ENCODE assay signal across 8 cellular contexts in genomic region chr1:145093517-145094149, GRCh38. TPM values are rescaled to one million over a fixed set of nuclear protein-coding genes. Genes with fewer than 3 reads are reported as not detected.
DNase-seq lines count a peak whose midpoint lies in the region; ATAC-seq, FAIRE-seq and TF ChIP-seq lines count a peak whose summit lies in the region.
"Not testable (repeated sequence)": the region's sequence is repeated elsewhere in the genome, so short reads cannot be mapped to it uniquely, and the experiment has no call there.

No MANE protein-coding gene starts in this region.

- WGBS in HepG2 (ENCODE audit: low lambda C conversion rate): under 1% methylated on average over 11 of the region's 47 CpGs
- whole genome bisulfite sequencing in trophoblast cell (ENCODE audit: extremely low coverage, insufficient coverage, insufficient read length): no CpG with 5 or more reads among the region's 47 CpGs
- no CpG with 5 or more reads among the region's 47 CpGs for WGBS in upper lobe of left lung, 2 donors

- POLR2A ChIA-PET in HepG2 (lab: Yijun Ruan, JAX): not testable (repeated sequence)

- not testable (repeated sequence) for H2AFZ ChIP-seq in astrocyte (ENCODE audit: low read depth, low read length); HepG2 (ENCODE audit: low read length); trophoblast cell (ENCODE audit: insufficient read depth, low read length, poor library complexity)

- H3K9ac ChIP-seq in astrocyte (ENCODE audit: low read length) (peak overlapping the region; percentile 50), HepG2 (ENCODE audit: insufficient read depth, low read depth, low read length) (0 out of 2 replicates have a peak overlapping the region, but pooled peaks have one; percentile 39)
- not testable (repeated sequence) for H3K9ac ChIP-seq in trophoblast cell (ENCODE audit: low read length)

- H4K91ac ChIP-seq in trophoblast cell (ENCODE audit: low read depth, low read length): not testable (repeated sequence)

- not testable (repeated sequence) for H3K18ac ChIP-seq in trophoblast cell (ENCODE audit: low read length)

- H3K23ac ChIP-seq in trophoblast cell (ENCODE audit: low read length): not testable (repeated sequence)

- TF ChIP-seq POLR2A in HepG2 (IDR thresholded peaks at IDR 0.05; ENCODE audit: insufficient read depth in 1 of 2, low read depth in 2 of 2, low read length in 2 of 2); upper lobe of left lung (IDR thresholded peaks at IDR 0.05): not testable (repeated sequence)

- H3K9me3 Mint-ChIP-seq in Calu3 (ENCODE audit: low read depth, unreplicated experiment); astrocyte (ENCODE audit: unreplicated experiment): not testable (repeated sequence)

- ATAC-seq in HepG2: not testable (repeated sequence)
- peak in 1 of 2 donors; percentile 3 for ATAC-seq in upper lobe of left lung (ENCODE audit: low FRiP score in 2 of 2)

- not testable (repeated sequence) for H3K4me1 Mint-ChIP-seq in Calu3 (ENCODE audit: low read depth, unreplicated experiment); astrocyte (ENCODE audit: low read depth, unreplicated experiment)

- H3K27ac ChIP-seq in astrocyte (ENCODE audit: low read depth, low read length): not testable (repeated sequence)
- peak overlapping the region; percentile 46 for H3K27ac ChIP-seq in HepG2 (ENCODE audit: extremely low read length, insufficient read depth, low read length)
- peak overlapping the region; percentile 78 for H3K27ac ChIP-seq in trophoblast cell (ENCODE audit: low read depth, low read length)
- H3K27ac ChIP-seq in upper lobe of left lung: peak overlapping the region in 3 of 4 donors; percentile 52 to 81 (median 53)

- intact Hi-C loops in Calu3 (cut with micrococcal nuclease; ENCODE audit: unreplicated experiment); HepG2 (cut with micrococcal nuclease; ENCODE audit: unreplicated experiment): not testable (repeated sequence)

- not testable (repeated sequence) for H3K4ac ChIP-seq in trophoblast cell (ENCODE audit: low read depth, low read length)

- not testable (repeated sequence) for TF ChIP-seq RAD21 in HepG2 (CRISPR knock-in tag; IDR thresholded peaks at IDR 0.05)

- H3K27me3 Mint-ChIP-seq in Calu3 (ENCODE audit: unreplicated experiment); astrocyte (ENCODE audit: low read depth, unreplicated experiment): not testable (repeated sequence)

- not testable (repeated sequence) for H2AK5ac ChIP-seq in trophoblast cell (ENCODE audit: low read length)

- BruUV-seq in Calu3 (replicated peaks; lab: Mats Ljungman, UMichigan); HepG2 (replicated peaks; lab: Mats Ljungman, UMichigan): not testable (repeated sequence)

- peak overlapping the region; percentile 58 for H3K27ac Mint-ChIP-seq in Calu3 (ENCODE audit: unreplicated experiment)
- H3K27ac Mint-ChIP-seq in astrocyte (ENCODE audit: unreplicated experiment): peak overlapping the region; percentile 87

- H2BK5ac ChIP-seq in trophoblast cell (ENCODE audit: low read depth, low read length, poor library complexity): not testable (repeated sequence)

- H3K36me3 Mint-ChIP-seq in Calu3 (ENCODE audit: insufficient read depth, unreplicated experiment); astrocyte (ENCODE audit: low read depth, unreplicated experiment): not testable (repeated sequence)

- H4K12ac ChIP-seq in trophoblast cell (ENCODE audit: low read depth, low read length): not testable (repeated sequence)

- not testable (repeated sequence) for FAIRE-seq in astrocyte (lab: Jason Lieb, UNC); HepG2 (lab: Jason Lieb, UNC)

- H2BK120ac ChIP-seq in trophoblast cell (ENCODE audit: insufficient read depth, low read length, poor library complexity): not testable (repeated sequence)

- not testable (repeated sequence) for H3K4me1 ChIP-seq in astrocyte (ENCODE audit: insufficient read depth, low read length); HepG2 (ENCODE audit: insufficient read depth, low read length); trophoblast cell (ENCODE audit: control insufficient read depth in 1 of 2, insufficient read depth in 2 of 2, low read length in 2 of 2); upper lobe of left lung

- H3K4me2 ChIP-seq in astrocyte (ENCODE audit: low read length) (peak overlapping the region; percentile 65), trophoblast cell (ENCODE audit: low read length) (peak overlapping the region; percentile 63)
- not testable (repeated sequence) for H3K4me2 ChIP-seq in HepG2 (ENCODE audit: low read depth, low read length)

- peak overlapping the region; percentile 62 for H3K4me3 Mint-ChIP-seq in Calu3 (ENCODE audit: low read depth, unreplicated experiment)
- H3K4me3 Mint-ChIP-seq in astrocyte (ENCODE audit: unreplicated experiment): peak overlapping the region; percentile 95

- not testable (repeated sequence) for H3K36me3 ChIP-seq in astrocyte (ENCODE audit: insufficient read depth, low read length); HepG2 (replicated peaks in 1 of 2; ENCODE audit: control insufficient read depth in 1 of 2, insufficient read depth in 2 of 2, low read length in 2 of 2); trophoblast cell (ENCODE audit: control insufficient read depth in 1 of 2, insufficient read depth in 2 of 2, low read length in 2 of 2); upper lobe of left lung

- H3K79me2 ChIP-seq in astrocyte (ENCODE audit: insufficient read depth, low read length); HepG2 (ENCODE audit: insufficient read depth, low read length); trophoblast cell (ENCODE audit: control insufficient read depth, insufficient read depth, low read length, poor library complexity): not testable (repeated sequence)

- not testable (repeated sequence) for H3K14ac ChIP-seq in trophoblast cell (ENCODE audit: low read length)

- not testable (repeated sequence) for H2BK12ac ChIP-seq in trophoblast cell (ENCODE audit: low read length)

- peak overlapping the region; percentile 45 for H3K4me3 ChIP-seq in LNCaP clone FGC (ENCODE audit: low read depth, low read length)
- peak overlapping the region; percentile 28 for H3K4me3 ChIP-seq in astrocyte (ENCODE audit: insufficient read depth, low read depth, low read length)
- peak overlapping the region; percentile 56 for H3K4me3 ChIP-seq in fibroblast of the aortic adventitia (ENCODE audit: low read depth, low read length)
- peak overlapping the region in 2 of 3 experiments; percentile 37 to 54; a peak in 4 of 6 replicates for H3K4me3 ChIP-seq in HepG2 (replicated peaks in 1 of 3; ENCODE audit: insufficient read depth in 1 of 3, low read depth in 2 of 3, low read length in 3 of 3)
- H3K4me3 ChIP-seq in trophoblast cell (ENCODE audit: low read depth, low read length): peak overlapping the region; percentile 72
- H3K4me3 ChIP-seq in upper lobe of left lung: peak overlapping the region in 3 of 4 donors; percentile 29 to 52 (median 45)

- not testable (repeated sequence) for H3K27me3 ChIP-seq in astrocyte (ENCODE audit: insufficient read depth, low read length); HepG2 (ENCODE audit: control insufficient read depth in 1 of 2, insufficient read depth in 2 of 2, low read length in 2 of 2); trophoblast cell (ENCODE audit: insufficient read depth, low read length); upper lobe of left lung

- peak overlapping the region; percentile 47 for H4K8ac ChIP-seq in trophoblast cell (ENCODE audit: low read depth, low read length)

- TF ChIP-seq EP300 in HepG2 (IDR thresholded peaks at IDR 0.05; ENCODE audit: low read depth in 2 of 2, low read length in 2 of 2); HepG2 (CRISPR knock-in tag; IDR thresholded peaks at IDR 0.05; ENCODE audit: borderline replicate concordance); upper lobe of left lung (IDR thresholded peaks at IDR 0.05): not testable (repeated sequence)

- DNase-seq in Calu3 (peak; percentile 13), HepG2 (ENCODE audit: low spot score) (peak; percentile 0), trophoblast cell (peak; percentile 2 to 23), upper lobe of left lung (peak; percentile 55 to 88)
- not testable (repeated sequence) for DNase-seq in LNCaP clone FGC (ENCODE audit: low read depth); astrocyte (ENCODE audit: low read depth); fibroblast of the aortic adventitia (ENCODE audit: low read depth)
- peak; percentile 7 for DNase-seq in activated CD4-positive, alpha-beta T cell treated with anti-CD3 and anti-CD28 coated beads for 48 hours

- CTCF ChIA-PET in Calu3 (lab: Charles Lee); HepG2 (lab: Yijun Ruan, JAX; ENCODE audit: low intra/inter-chr PET ratio, low total read pairs): not testable (repeated sequence)

- H4K20me1 ChIP-seq in astrocyte (ENCODE audit: insufficient read depth, low read length); HepG2 (ENCODE audit: insufficient read depth, low read length): not testable (repeated sequence)

- in situ Hi-C loops in HepG2 (cut with HindIII; ENCODE audit: extremely low pct_ligation_motif_present, low pct_unique_long_range_greater_than_20kb): not testable (repeated sequence)

- not testable (repeated sequence) for TF ChIP-seq CTCF in Calu3 (IDR thresholded peaks at IDR 0.05; ENCODE audit: unreplicated experiment); LNCaP clone FGC (IDR thresholded peaks at IDR 0.05; ENCODE audit: control insufficient read depth, extremely low read depth, insufficient read depth); astrocyte (IDR thresholded peaks at IDR 0.05; ENCODE audit: insufficient read depth, low read depth, low read length); fibroblast of the aortic adventitia (IDR thresholded peaks at IDR 0.05; ENCODE audit: insufficient read depth, low read length); HepG2 (CRISPR knock-in tag; IDR thresholded peaks at IDR 0.05); upper lobe of left lung (IDR thresholded peaks at IDR 0.05)

- H3K9me3 ChIP-seq in astrocyte (ENCODE audit: insufficient read depth, low read depth, low read length); HepG2 (ENCODE audit: low read length); trophoblast cell (ENCODE audit: insufficient read depth, low read depth, low read length); upper lobe of left lung: not testable (repeated sequence)

- not testable (repeated sequence) for H3K79me1 ChIP-seq in trophoblast cell (ENCODE audit: low read length)

RNA-seq across cellular contexts. Expression of gene SRGAP2B, which starts 1.5 kb away (rescaled TPM):
- total RNA-seq in Calu3 (2022): 31.6 and 34.9 TPM in 2 replicates
- total RNA-seq in astrocyte: 72.3 and 75.0 TPM in 2 replicates
- 32.3 and 99.2 TPM in 2 replicates for total RNA-seq in fibroblast of the aortic adventitia (ENCODE audit: low replicate concordance)
- total RNA-seq in HepG2 (2016; rRNA removed; fragmentation: Illumina TruSeq; extraction: Trizol): 16.1 and 21.8 TPM in 2 replicates
- total RNA-seq in HepG2 (2016; cell fraction: cytosol; rRNA removed; fragmentation: Illumina TruSeq; extraction: Trizol; ENCODE audit: low read depth): 4.7 and 8.0 TPM in 2 replicates
- 17.0 and 22.9 TPM in 2 replicates for total RNA-seq in HepG2 (2016; cell fraction: insoluble cytoplasmic fraction; rRNA removed; fragmentation: Illumina TruSeq; extraction: Trizol)
- 12.5 and 14.8 TPM in 2 replicates for total RNA-seq in HepG2 (2016; cell fraction: membrane; rRNA removed; fragmentation: Illumina TruSeq; extraction: Trizol)
- total RNA-seq in HepG2 (2016; cell fraction: nucleus; rRNA removed; fragmentation: Illumina TruSeq; extraction: Trizol): 16.3 and 20.4 TPM in 2 replicates
- 9.2 and 13.5 TPM in 2 replicates for polyA plus RNA-seq in HepG2 (2011; rRNA removed)
- polyA plus RNA-seq in HepG2 (2011; cell fraction: cytosol; rRNA removed): 9.9 and 11.6 TPM in 2 replicates
- 15.0 and 19.0 TPM in 2 replicates for polyA plus RNA-seq in HepG2 (2011; cell fraction: nucleus; rRNA removed)
- 13.2 and 17.0 TPM in 2 replicates for polyA plus RNA-seq in HepG2 (2012)
- polyA plus RNA-seq in HepG2 (2016; cell fraction: cytosol; fragmentation: Illumina TruSeq; extraction: Trizol; ENCODE audit: low read depth): 0.76 and 1.0 TPM in 2 replicates
- 14.7 and 16.1 TPM in 2 replicates for polyA plus RNA-seq in HepG2 (2016; cell fraction: insoluble cytoplasmic fraction; fragmentation: Illumina TruSeq; extraction: Trizol; ENCODE audit: low read depth)
- polyA plus RNA-seq in HepG2 (2016; cell fraction: membrane; fragmentation: Illumina TruSeq; extraction: Trizol; ENCODE audit: low read depth): 3.7 and 5.0 TPM in 2 replicates
- polyA plus RNA-seq in HepG2 (2016; cell fraction: nucleus; fragmentation: Illumina TruSeq; extraction: Trizol; ENCODE audit: insufficient read depth, low read depth): 14.3 and 23.5 TPM in 2 replicates
- 27.1 and 40.5 TPM in 2 replicates for polyA minus RNA-seq in HepG2 (2011; rRNA and poly(A)+ RNA removed; ENCODE audit: low replicate concordance)
- polyA minus RNA-seq in HepG2 (2011; cell fraction: cytosol; rRNA and poly(A)+ RNA removed): 19.9 and 20.9 TPM in 2 replicates
- polyA minus RNA-seq in HepG2 (2011; cell fraction: nucleus; rRNA and poly(A)+ RNA removed): 29.3 and 33.5 TPM in 2 replicates
- polyA plus RNA-seq in trophoblast cell (2013): 19.8 and 22.6 TPM in 2 replicates
- 10 to 100 TPM; 12.5 to 42.5 (median 29.0) TPM for total RNA-seq in upper lobe of left lung

RNA-seq across cellular contexts. Expression of gene FAM72D, which starts 2.1 kb away (rescaled TPM):
- total RNA-seq in Calu3 (2022) (8.2 and 10.3 TPM in 2 replicates), astrocyte (0.70 and 1.00 TPM in 2 replicates), fibroblast of the aortic adventitia (ENCODE audit: low replicate concordance) (2.2 TPM in 1 of 2 replicates, not detected in the other), HepG2 (2016; rRNA removed; fragmentation: Illumina TruSeq; extraction: Trizol) (3.7 and 5.2 TPM in 2 replicates), upper lobe of left lung (1 to 10 TPM in 1 of 6 donors, under 1 TPM in 3, not detected in 2; 0.26 to 2.1 (median 0.54) TPM)
- total RNA-seq in HepG2 (2016; cell fraction: cytosol; rRNA removed; fragmentation: Illumina TruSeq; extraction: Trizol; ENCODE audit: low read depth): 0.97 and 1.2 TPM in 2 replicates
- total RNA-seq in HepG2 (2016; cell fraction: insoluble cytoplasmic fraction; rRNA removed; fragmentation: Illumina TruSeq; extraction: Trizol): 4.5 and 5.9 TPM in 2 replicates
- total RNA-seq in HepG2 (2016; cell fraction: membrane; rRNA removed; fragmentation: Illumina TruSeq; extraction: Trizol): 3.0 and 3.2 TPM in 2 replicates
- total RNA-seq in HepG2 (2016; cell fraction: nucleus; rRNA removed; fragmentation: Illumina TruSeq; extraction: Trizol): 3.8 and 4.8 TPM in 2 replicates
- polyA plus RNA-seq in HepG2 (2011; rRNA removed): 2.5 and 4.4 TPM in 2 replicates
- polyA plus RNA-seq in HepG2 (2011; cell fraction: cytosol; rRNA removed): 1.6 and 1.8 TPM in 2 replicates
- polyA plus RNA-seq in HepG2 (2011; cell fraction: nucleus; rRNA removed): 1.1 and 2.1 TPM in 2 replicates
- polyA plus RNA-seq in HepG2 (2012): 2.9 and 4.1 TPM in 2 replicates
- 0.54 and 0.76 TPM in 2 replicates for polyA plus RNA-seq in HepG2 (2016; cell fraction: cytosol; fragmentation: Illumina TruSeq; extraction: Trizol; ENCODE audit: low read depth)
- polyA plus RNA-seq in HepG2 (2016; cell fraction: insoluble cytoplasmic fraction; fragmentation: Illumina TruSeq; extraction: Trizol; ENCODE audit: low read depth): 7.0 and 9.6 TPM in 2 replicates
- polyA plus RNA-seq in HepG2 (2016; cell fraction: membrane; fragmentation: Illumina TruSeq; extraction: Trizol; ENCODE audit: low read depth): 1.9 and 2.7 TPM in 2 replicates
- 8.2 and 8.7 TPM in 2 replicates for polyA plus RNA-seq in HepG2 (2016; cell fraction: nucleus; fragmentation: Illumina TruSeq; extraction: Trizol; ENCODE audit: insufficient read depth, low read depth)
- 3.1 and 3.9 TPM in 2 replicates for polyA minus RNA-seq in HepG2 (2011; rRNA and poly(A)+ RNA removed; ENCODE audit: low replicate concordance)
- 1.1 and 1.2 TPM in 2 replicates for polyA minus RNA-seq in HepG2 (2011; cell fraction: cytosol; rRNA and poly(A)+ RNA removed)
- 2.6 and 2.7 TPM in 2 replicates for polyA minus RNA-seq in HepG2 (2011; cell fraction: nucleus; rRNA and poly(A)+ RNA removed)
- 3.1 and 3.3 TPM in 2 replicates for polyA plus RNA-seq in trophoblast cell (2013)
